21 cellular contexts compared by ENCODE assay signal in the genomic region with DNA sequence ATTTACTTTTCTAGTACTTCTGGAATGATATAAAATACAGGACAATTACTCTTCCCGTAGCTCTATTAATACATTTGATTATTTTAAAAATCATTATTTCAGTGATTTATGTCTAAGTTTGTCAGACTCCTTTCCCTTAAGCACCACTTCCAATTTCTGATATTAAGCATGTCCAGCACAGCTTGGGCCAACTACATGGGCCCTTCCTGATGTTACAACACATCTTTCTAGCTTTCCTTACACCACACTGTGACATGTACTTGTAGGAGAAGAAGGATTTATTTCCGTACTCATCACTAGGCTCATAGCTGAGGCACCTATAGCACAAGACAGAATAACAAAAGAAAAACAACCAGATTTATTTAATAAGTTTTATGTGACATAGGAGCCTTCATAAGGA.
DNase-seq lines count a peak whose midpoint lies in the region; ATAC-seq and TF ChIP-seq lines count a peak whose summit lies in the region.
"Had no signal": no experiment of that assay in that cellular context is flagged by ENCODE, and none has a peak within 500 bp of the region (broad histone marks: within the 10 kb centered on the region; RNA-seq: fewer than 3 reads in every experiment).

No MANE protein-coding gene starts in this region.

- no peak overlapping the region for H3K27ac Mint-ChIP-seq in naive thymus-derived CD8-positive, alpha-beta T cell
- H3K27ac Mint-ChIP-seq: CD14-positive monocyte; CD4-positive, alpha-beta memory T cell; CD4-positive, CD25-positive, alpha-beta regulatory T cell; CD8-positive, alpha-beta memory T cell had no signal

- H3K9me3 Mint-ChIP-seq in naive thymus-derived CD8-positive, alpha-beta T cell: peaks cover 0 to under 1% (median 0%) of the 10 kb centered on the region in 9 donors
- H3K9me3 Mint-ChIP-seq: CD8-positive, alpha-beta memory T cell had no signal

- WGBS in transverse colon (ENCODE audit: low coverage in 1 of 2), 2 donors: 43 to 46% methylated on average over 2 of the region's 2 CpGs

- in situ Hi-C loops in transverse colon (cut with MboI; ENCODE audit: low pct_ligation_motif_present in 1 of 4, low pct_unique_long_range_greater_than_20kb in 1 of 4, low sequenced_read_pairs in 3 of 4): no loop called here

- POLR2A ChIA-PET in naive thymus-derived CD8-positive, alpha-beta T cell (lab: Charles Lee): no interaction called here

- H3K9me3 ChIP-seq in transverse colon: no peaks in the 10 kb centered on the region
- H3K9me3 ChIP-seq: BE2C, BLaER1 had no signal

- peaks cover 0 to 6% (median 0%) of the 10 kb centered on the region in 4 donors for H3K4me1 Mint-ChIP-seq in naive thymus-derived CD8-positive, alpha-beta T cell
- H3K4me1 Mint-ChIP-seq: CD4-positive, alpha-beta memory T cell; CD4-positive, CD25-positive, alpha-beta regulatory T cell; CD8-positive, alpha-beta memory T cell had no signal

- no peak overlapping the region for H3K9ac ChIP-seq in rectal smooth muscle tissue (ENCODE audit: low read length)
- H3K9ac ChIP-seq: BLaER1 had no signal

- H3K27me3 Mint-ChIP-seq in naive thymus-derived CD8-positive, alpha-beta T cell: peaks cover 1 to 19% (median 15%) of the 10 kb centered on the region in 5 donors

- no peak for TF ChIP-seq EP300 in transverse colon (IDR thresholded peaks at IDR 0.05; ENCODE audit: low read depth)

- no peak for TF ChIP-seq CTCF in transverse colon (IDR thresholded peaks at IDR 0.05)

- H3K36me3 ChIP-seq in rectal smooth muscle tissue (ENCODE audit: control insufficient read depth, insufficient read depth, low read length) (no peaks in the 10 kb centered on the region), transverse colon (no peaks in the 10 kb centered on the region)
- H3K36me3 ChIP-seq: BE2C, BLaER1 had no signal

- peaks cover 15% of the 10 kb centered on the region for H3K4me1 ChIP-seq in rectal smooth muscle tissue (ENCODE audit: control insufficient read depth, insufficient read depth, low read length)
- peaks cover 0 to 2% (median 0%) of the 10 kb centered on the region in 4 donors for H3K4me1 ChIP-seq in transverse colon
- H3K4me1 ChIP-seq: BE2C, BLaER1 had no signal

- no peak for DNase-seq in transverse colon
- no peak for DNase-seq in naive thymus-derived CD8-positive, alpha-beta T cell
- DNase-seq: 8988T; ACHN; BE2C; CD4-positive, alpha-beta memory T cell; CD4-positive, CD25-positive, alpha-beta regulatory T cell; CD8-positive, alpha-beta memory T cell; COR-L47; DMS 273 treated with DMSO at 0.1 percent for 48 hours; DMS153; DMS53; DMS79; DND-41; GDM1 had no signal

- H3K27ac ChIP-seq in rectal smooth muscle tissue (ENCODE audit: low read depth, low read length) (peak overlapping the region; percentile 79), transverse colon (peak overlapping the region; percentile 46 to 82 (median 62))
- H3K27ac ChIP-seq: BLaER1 had no signal

- intact Hi-C loops in transverse colon (cut with DNase I; ENCODE audit: low total_unique reads): no loop called here

- no peak overlapping the region for H3K4me3 ChIP-seq in rectal smooth muscle tissue (ENCODE audit: low read length)
- H3K4me3 ChIP-seq in transverse colon: no peak overlapping the region
- H3K4me3 ChIP-seq: BLaER1, GM12878 had no signal

- no peaks in the 10 kb centered on the region for H3K27me3 ChIP-seq in rectal smooth muscle tissue (ENCODE audit: control insufficient read depth, insufficient read depth, low read length)
- H3K27me3 ChIP-seq in transverse colon: no peaks in the 10 kb centered on the region
- H3K27me3 ChIP-seq: BE2C, BLaER1 had no signal

- no peaks in the 10 kb centered on the region for H3K36me3 Mint-ChIP-seq in naive thymus-derived CD8-positive, alpha-beta T cell
- H3K36me3 Mint-ChIP-seq: CD14-positive monocyte; CD4-positive, alpha-beta memory T cell; CD4-positive, CD25-positive, alpha-beta regulatory T cell had no signal

- TF ChIP-seq POLR2A in transverse colon (IDR thresholded peaks at IDR 0.05): no peak

- no peak overlapping the region for H3K4me3 Mint-ChIP-seq in naive thymus-derived CD8-positive, alpha-beta T cell
- H3K4me3 Mint-ChIP-seq: CD14-positive monocyte; CD4-positive, alpha-beta memory T cell; CD4-positive, CD25-positive, alpha-beta regulatory T cell; CD8-positive, alpha-beta memory T cell had no signal

- no peak for ATAC-seq in naive thymus-derived CD8-positive, alpha-beta T cell
- ATAC-seq in GM19463 (IDR thresholded peaks at IDR 0.05; ENCODE audit: unreplicated experiment) (no peak), GM21528 (IDR thresholded peaks at IDR 0.05; ENCODE audit: low FRiP score, unreplicated experiment) (no peak)
- ATAC-seq: GM12878 had no signal
